ENCODE assay signal across 8 cellular contexts in the genomic region with DNA sequence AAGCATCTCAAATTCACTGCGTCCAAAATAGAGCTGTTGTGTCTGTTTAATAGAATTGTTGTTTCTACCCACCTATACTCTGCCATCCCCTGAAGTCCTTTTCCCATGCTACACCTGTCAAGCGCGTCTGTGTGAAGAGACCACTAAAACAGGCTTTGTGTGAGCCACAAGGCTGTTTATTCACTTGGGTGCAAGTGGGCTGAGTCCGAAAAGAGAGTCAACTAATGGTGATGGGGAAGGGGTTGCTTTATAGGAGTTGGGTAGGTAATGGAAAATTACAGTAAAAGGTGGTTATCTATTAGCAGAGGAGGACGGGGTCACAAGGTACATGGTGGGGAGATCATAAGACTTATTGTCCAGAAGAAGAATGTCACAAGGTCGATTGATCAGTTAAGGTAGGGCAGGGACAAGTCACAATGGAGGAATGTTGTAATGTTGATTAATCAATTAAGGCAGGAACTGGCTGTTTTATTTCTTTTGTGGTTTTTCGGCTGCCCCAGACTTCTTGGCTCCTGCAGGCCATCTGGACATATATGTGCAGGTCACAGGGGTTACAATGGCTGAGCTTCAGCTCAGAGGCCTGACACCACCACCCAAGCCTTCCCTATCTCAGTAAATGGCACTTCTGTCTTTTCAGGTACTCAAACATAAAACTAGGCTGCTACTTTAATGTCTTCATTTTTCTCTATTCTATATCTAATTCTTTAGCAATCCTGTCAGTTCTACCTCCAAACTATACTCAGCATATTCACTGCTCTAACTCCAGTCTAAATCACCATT. TPM values are rescaled to one million over a fixed set of nuclear protein-coding genes. Genes with fewer than 3 reads are reported as not detected.
DNase-seq lines count a peak whose midpoint lies in the region; ATAC-seq and TF ChIP-seq lines count a peak whose summit lies in the region.
"Not testable (repeated sequence)": the region's sequence is repeated elsewhere in the genome, so short reads cannot be mapped to it uniquely, and the experiment has no call there.

No MANE protein-coding gene starts in this region.

- TF ChIP-seq EP300 in ovary (IDR thresholded peaks at IDR 0.05) = not testable (repeated sequence)

- not testable (repeated sequence) for ATAC-seq in HCT116; PC-3; left lung; thoracic aorta (ENCODE audit: insufficient number of reproducible peaks, low FRiP score, low read depth)

- 46 to 58% (median 46%) methylated on average over 7 of the region's 7 CpGs for WGBS in ovary, 3 donors

- RAD21 ChIA-PET in HCT116 (lab: Charles Lee; ENCODE audit: low non-redundant PET in 1 of 2, low total read pairs in 2 of 2, uncharacterized antibody in 2 of 2, unreplicated experiment in 2 of 2) = not testable (repeated sequence)

- not testable (repeated sequence) for H3K27ac ChIP-seq in HCT116 (ENCODE audit: low read depth, low read length); PC-3 (ENCODE audit: low read length); left lung; ovary; thoracic aorta
- peak overlapping the region in 1 of 2 donors; percentile 91 for H3K27ac ChIP-seq in breast epithelium

- H3K79me2 ChIP-seq in HCT116 (ENCODE audit: insufficient read depth, low read length) = peaks cover 55% of the 10 kb centered on the region
- peaks cover 69% of the 10 kb centered on the region for H3K79me2 ChIP-seq in PC-3 (ENCODE audit: low read length)

- H3K9me3 ChIP-seq in HCT116 (ENCODE audit: control insufficient read depth in 1 of 2, insufficient read depth in 1 of 2, low read depth in 1 of 2, low read length in 2 of 2); PC-3 (ENCODE audit: low read length); breast epithelium; left lung; ovary; thoracic aorta: not testable (repeated sequence)

- POLR2A ChIA-PET in BJ (lab: Charles Lee); HCT116 (lab: Charles Lee); PC-3 (lab: Charles Lee; ENCODE audit: unreplicated experiment): not testable (repeated sequence)

- H4K20me1 ChIP-seq in HCT116 (ENCODE audit: insufficient read depth) = not testable (repeated sequence)
- H4K20me1 ChIP-seq in PC-3 (ENCODE audit: low read length) = peaks cover 23% of the 10 kb centered on the region

- not testable (repeated sequence) for H2AFZ ChIP-seq in HCT116 (ENCODE audit: low read depth, low read length, poor library complexity, severe bottlenecking); PC-3 (ENCODE audit: low read length)

- TF ChIP-seq RAD21 in HCT116 (IDR thresholded peaks at IDR 0.05; ENCODE audit: low read depth) = not testable (repeated sequence)

- not testable (repeated sequence) for H3F3A ChIP-seq in PC-3 (ENCODE audit: low read length, unreplicated experiment)

- H3K27me3 ChIP-seq in BJ (ENCODE audit: control insufficient read depth, insufficient read depth, low read length); HCT116 (ENCODE audit: insufficient read depth, low read length); PC-3 (ENCODE audit: low read length); breast epithelium; left lung; ovary; thoracic aorta (replicated peaks; ENCODE audit: insufficient read depth): not testable (repeated sequence)

- H3K9ac ChIP-seq in HCT116 (ENCODE audit: low read length) (peak overlapping the region; percentile 81), PC-3 (ENCODE audit: low read length) (peak overlapping the region; percentile 97)

- TSS peak; percentile 50 for BruUV-seq in HCT116 (replicated peaks; lab: Mats Ljungman, UMichigan)
- not testable (repeated sequence) for BruUV-seq in PC-3 (replicated peaks; lab: Mats Ljungman, UMichigan)

- not testable (repeated sequence) for H3K36me3 ChIP-seq in BJ (ENCODE audit: control insufficient read depth, insufficient read depth, low read length); breast epithelium; ovary
- H3K36me3 ChIP-seq in HCT116 (ENCODE audit: control insufficient read depth in 1 of 2, insufficient read depth in 2 of 2, low read length in 2 of 2) (peaks cover 22 to 30% of the 10 kb centered on the region in 2 experiments), PC-3 (ENCODE audit: low read depth, low read length) (peaks cover 32% of the 10 kb centered on the region), left lung (peaks cover 0 to 29% of the 10 kb centered on the region in 2 donors), thoracic aorta (peaks cover 23% of the 10 kb centered on the region)

- CTCF ChIA-PET in BJ (lab: Yijun Ruan, JAX) = interaction anchor here (0.8 to 1.2 kb wide), 2 partner anchors 17 to 31 kb away, joined by 3 read pairs; no protein-coding TSS in a partner anchor
- CTCF ChIA-PET in HCT116 (lab: Charles Lee) = not testable (repeated sequence)
- CTCF ChIA-PET in PC-3 (lab: Charles Lee) = interaction anchor here (1.0 kb wide), 1 partner anchor 63 kb away, joined by 3 read pairs; a partner anchor contains a TSS

- not testable (repeated sequence) for TF ChIP-seq POLR2A in HCT116 (IDR thresholded peaks at IDR 0.05; ENCODE audit: borderline replicate concordance, extremely low read depth, insufficient read depth, insufficient read length); breast epithelium (IDR thresholded peaks at IDR 0.05); ovary (IDR thresholded peaks at IDR 0.05)

- TF ChIP-seq CTCF in BJ (IDR thresholded peaks at IDR 0.05; ENCODE audit: insufficient read depth, low read depth, low read length); HCT116 (IDR thresholded peaks at IDR 0.05 in 2 of 3, conservative IDR thresholded peaks at IDR 0.05 in 1 of 3; ENCODE audit: borderline replicate concordance in 1 of 3, insufficient read depth in 1 of 3, low read depth in 2 of 3, low read length in 2 of 3); PC-3 (conservative IDR thresholded peaks at IDR 0.05; ENCODE audit: low read depth, low read length); breast epithelium (IDR thresholded peaks at IDR 0.05); fibroblast of pulmonary artery (IDR thresholded peaks at IDR 0.05; ENCODE audit: low read length, missing control alignments); left lung (IDR thresholded peaks at IDR 0.05); ovary (IDR thresholded peaks at IDR 0.05); thoracic aorta (IDR thresholded peaks at IDR 0.05): not testable (repeated sequence)

- H3K4me3 ChIP-seq in BJ (ENCODE audit: low read depth, low read length) = peak overlapping the region; percentile 79
- H3K4me3 ChIP-seq in HCT116 (replicated peaks in 1 of 2; ENCODE audit: low read depth in 1 of 2, low read length in 2 of 2) = peak overlapping the region; percentile 83 to 97
- peak overlapping the region; percentile 93 for H3K4me3 ChIP-seq in PC-3 (ENCODE audit: low read length)
- H3K4me3 ChIP-seq in breast epithelium = peak overlapping the region; percentile 69 to 94 (median 72)
- peak overlapping the region; percentile 95 for H3K4me3 ChIP-seq in fibroblast of pulmonary artery (replicated peaks; ENCODE audit: low read depth, low read length)
- peak overlapping the region; percentile 63 to 81 for H3K4me3 ChIP-seq in left lung
- peak overlapping the region; percentile 97 for H3K4me3 ChIP-seq in ovary
- peak overlapping the region; percentile 98 for H3K4me3 ChIP-seq in thoracic aorta

- H3K9me2 ChIP-seq in HCT116 (ENCODE audit: insufficient read depth); PC-3 (replicated peaks; ENCODE audit: low read length): not testable (repeated sequence)

- intact Hi-C loops in HCT116 (cut with micrococcal nuclease) = loop anchor here (10.0 kb wide), 1 partner anchor 223 kb away; no protein-coding TSS in a partner anchor
- intact Hi-C loops in PC-3 (cut with micrococcal nuclease); breast epithelium (cut with DNase I; ENCODE audit: low total_unique reads); left lung (cut with DNase I): not testable (repeated sequence)
- intact Hi-C loops in ovary (cut with DNase I) = loop anchor here in 1 of 4 donors (10.0 kb wide), 1 partner anchor 137 kb away; a partner anchor contains a TSS

- DNase-seq in BJ (ENCODE audit: low read depth); HCT116 (ENCODE audit: low read depth, low spot score); PC-3; breast epithelium (ENCODE audit: low spot score in 2 of 2); fibroblast of pulmonary artery (ENCODE audit: low read depth); left lung; ovary; thoracic aorta (ENCODE audit: low spot score): not testable (repeated sequence)

- H3K4me1 ChIP-seq in HCT116 (ENCODE audit: control insufficient read depth in 1 of 2, insufficient read depth in 2 of 2, low read length in 2 of 2) (peaks cover 0 to 21% of the 10 kb centered on the region in 2 experiments; a peak in 2 of 4 replicates), PC-3 (ENCODE audit: insufficient read depth, low read length) (peaks cover 15% of the 10 kb centered on the region), left lung (peaks cover 8 to 49% of the 10 kb centered on the region in 2 donors), thoracic aorta (ENCODE audit: control insufficient read depth in 1 of 2, low read depth in 2 of 2) (peaks cover 25 to 37% of the 10 kb centered on the region in 2 donors)
- H3K4me1 ChIP-seq in breast epithelium; ovary (ENCODE audit: insufficient read depth): not testable (repeated sequence)

- H3K4me2 ChIP-seq in HCT116 (ENCODE audit: low read length) = peak overlapping the region; percentile 75
- peak overlapping the region; percentile 90 for H3K4me2 ChIP-seq in PC-3 (ENCODE audit: low read length)

RNA-seq across cellular contexts. Expression of a gene that starts 1.1 kb away (rescaled TPM):
- polyA plus RNA-seq in BJ (2011; rRNA removed) (7.1 and 14.1 TPM in 2 replicates), ovary (10 to 100 TPM; 22.9 to 30.8 TPM)
- polyA minus RNA-seq in BJ (2011; rRNA and poly(A)+ RNA removed) = 2.8 and 5.1 TPM in 2 replicates
- total RNA-seq in HCT116 (2021; ENCODE audit: unreplicated experiment) (36.7 TPM), PC-3 (2014; rRNA removed) (26.4 and 28.0 TPM in 2 replicates), breast epithelium (10 to 100 TPM; 24.8 to 32.1 (median 27.5) TPM), left lung (10 to 100 TPM; 22.1 to 28.8 TPM), ovary (10 to 100 TPM; 19.9 to 38.8 (median 28.9) TPM), thoracic aorta (10 to 100 TPM; 17.2 to 37.0 TPM)
- 5.9 and 9.1 TPM in 2 replicates for polyA plus RNA-seq in HCT116 (2012)

RNA-seq across cellular contexts. Expression of a gene that starts 1.5 kb away (rescaled TPM):
- polyA plus RNA-seq in BJ (2011; rRNA removed) = 10.8 and 15.9 TPM in 2 replicates
- 2.2 and 4.1 TPM in 2 replicates for polyA minus RNA-seq in BJ (2011; rRNA and poly(A)+ RNA removed)
- total RNA-seq in HCT116 (2021; ENCODE audit: unreplicated experiment) = 9.0 TPM
- 4.2 and 4.5 TPM in 2 replicates for polyA plus RNA-seq in HCT116 (2012)
- 10.9 and 15.3 TPM in 2 replicates for total RNA-seq in PC-3 (2014; rRNA removed)
- total RNA-seq in breast epithelium = 10 to 100 TPM; 16.0 to 33.8 (median 27.5) TPM
- total RNA-seq in left lung = 10 to 100 TPM; 15.6 to 18.5 TPM
- total RNA-seq in ovary = 10 to 100 TPM; 10.7 to 22.0 (median 17.3) TPM
- 10 to 100 TPM; 17.6 to 22.3 TPM for polyA plus RNA-seq in ovary
- total RNA-seq in thoracic aorta = 10 to 100 TPM in 1 of 2 donors, 1 to 10 TPM in 1; 5.8 to 10.6 TPM
